ENCODE assay signal across 16 cellular contexts in the genomic region with DNA sequence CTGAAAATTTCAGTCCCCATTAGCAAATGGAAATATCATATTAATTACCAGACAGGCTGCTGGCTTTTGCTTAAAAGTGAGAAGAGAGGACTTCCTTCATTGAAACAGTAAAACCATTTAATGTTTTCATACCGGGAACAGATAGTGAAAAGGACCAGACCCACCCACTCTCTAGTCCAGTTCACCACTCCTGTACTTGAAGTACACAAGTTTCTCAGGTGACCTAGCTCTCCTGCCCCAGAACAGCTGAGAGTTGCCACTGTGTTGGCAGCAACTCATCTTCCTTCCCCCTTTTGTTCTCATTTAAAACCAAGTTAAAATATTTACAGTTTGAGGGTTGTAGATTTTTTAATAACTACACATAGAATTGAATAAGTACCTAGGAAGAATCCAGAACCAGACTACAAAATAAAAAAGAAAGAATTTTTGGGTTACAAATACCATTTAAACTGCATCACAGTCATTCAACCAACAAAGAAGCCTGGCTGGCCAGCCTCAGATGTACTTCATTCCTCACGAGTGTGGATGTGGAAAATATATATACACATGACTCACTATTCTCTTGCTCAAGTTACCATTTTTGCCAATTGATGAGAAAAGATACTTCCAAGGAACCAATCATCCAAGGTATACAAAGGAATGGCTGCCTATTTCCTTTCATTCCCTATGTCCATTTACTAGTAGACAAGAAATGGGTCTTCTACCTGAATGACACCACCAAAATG.
A peak's percentile ranks its signal among the peaks of the same experiment; 100 is the strongest.
DNase-seq lines count a peak whose midpoint lies in the region; ATAC-seq and TF ChIP-seq lines count a peak whose summit lies in the region.
"Had no signal": no experiment of that assay in that cellular context is flagged by ENCODE, and none has a peak within 500 bp of the region (broad histone marks: within the 10 kb centered on the region; RNA-seq: fewer than 3 reads in every experiment).

No MANE protein-coding gene starts in this region.

- no peak overlapping the region for H3K4me2 ChIP-seq in smooth muscle cell

- ATAC-seq in GM18909 (IDR thresholded peaks at IDR 0.05; ENCODE audit: poor library complexity, unreplicated experiment), result peak; percentile 60
- no peak for ATAC-seq in GM18502 (IDR thresholded peaks at IDR 0.05; ENCODE audit: poor library complexity, unreplicated experiment)
- no peak for ATAC-seq in activated T-cell treated with anti-CD3 and anti-CD28 coated beads, Interleukin-2, amount 50 U/mL, for 72 hours (replicated peaks in 1 of 2)

- H3K9me3 ChIP-seq in MG63 (no peaks in the 10 kb centered on the region), smooth muscle cell (replicated peaks; ENCODE audit: low read depth) (no peaks in the 10 kb centered on the region), endodermal cell (ENCODE audit: control insufficient read depth, low read length) (peaks cover 6% of the 10 kb centered on the region)

- no peaks in the 10 kb centered on the region for H3F3A ChIP-seq in smooth muscle cell (ENCODE audit: low read depth)

- H3K27me3 ChIP-seq in MG63 (no peaks in the 10 kb centered on the region), smooth muscle cell (ENCODE audit: low read depth) (no peaks in the 10 kb centered on the region), endodermal cell (ENCODE audit: control insufficient read depth, insufficient read depth, low read length, poor library complexity, severe bottlenecking) (no peaks in the 10 kb centered on the region)

- H3K9ac ChIP-seq in smooth muscle cell (ENCODE audit: low read depth) (peak overlapping the region; percentile 35), endodermal cell (ENCODE audit: extremely low read depth, low read length, poor library complexity, severe bottlenecking) (no peak overlapping the region)

- no peaks in the 10 kb centered on the region for H3K27me3 Mint-ChIP-seq in endodermal cell (ENCODE audit: insufficient read depth)
- H3K27me3 Mint-ChIP-seq in activated T-cell treated with anti-CD3 and anti-CD28 coated beads, Interleukin-2, amount 50 U/mL, for 72 hours (ENCODE audit: low read depth), result no peaks in the 10 kb centered on the region
- H3K27me3 Mint-ChIP-seq: activated naive CD4-positive, alpha-beta T cell treated with anti-CD3 and anti-CD28 coated beads, Interleukin-2, amount 10 ng/mL, durations not matched to agents 7 days and 5 days had no signal

- H3K4me1 Mint-ChIP-seq in endodermal cell, result no peaks in the 10 kb centered on the region
- peaks cover 9% of the 10 kb centered on the region for H3K4me1 Mint-ChIP-seq in activated T-cell treated with anti-CD3 and anti-CD28 coated beads, Interleukin-2, amount 50 U/mL, for 72 hours (ENCODE audit: low read depth)
- H3K4me1 Mint-ChIP-seq: activated naive CD4-positive, alpha-beta T cell treated with anti-CD3 and anti-CD28 coated beads, Interleukin-2, amount 10 ng/mL, durations not matched to agents 7 days and 5 days had no signal

- H3K4me3 Mint-ChIP-seq in endodermal cell, result no peak overlapping the region
- H3K4me3 Mint-ChIP-seq in activated T-cell treated with anti-CD3 and anti-CD28 coated beads, Interleukin-2, amount 50 U/mL, for 72 hours, result no peak overlapping the region
- H3K4me3 Mint-ChIP-seq: activated naive CD4-positive, alpha-beta T cell treated with anti-CD3 and anti-CD28 coated beads, Interleukin-2, amount 10 ng/mL, durations not matched to agents 7 days and 5 days; H9 had no signal

- H3K79me2 ChIP-seq in smooth muscle cell (ENCODE audit: low read depth), result no peaks in the 10 kb centered on the region

- peaks cover 16% of the 10 kb centered on the region for H4K20me1 ChIP-seq in smooth muscle cell (ENCODE audit: low read depth)

- H2AFZ ChIP-seq in smooth muscle cell (ENCODE audit: low read depth), result no peak overlapping the region

- no peak overlapping the region for H3K4me3 ChIP-seq in MG63
- H3K4me3 ChIP-seq in epithelial cell of proximal tubule (ENCODE audit: low read depth, low read length), result no peak overlapping the region
- no peak overlapping the region for H3K4me3 ChIP-seq in smooth muscle cell
- H3K4me3 ChIP-seq in endodermal cell (ENCODE audit: low read length), result no peak overlapping the region
- H3K4me3 ChIP-seq: skin epidermis had no signal

- H3K4me1 ChIP-seq in smooth muscle cell (ENCODE audit: low read depth), result no peaks in the 10 kb centered on the region
- H3K4me1 ChIP-seq in endodermal cell (ENCODE audit: control insufficient read depth, insufficient read depth, low read length), result no peaks in the 10 kb centered on the region

- DNase-seq in MG63 (peak; percentile 70), epithelial cell of proximal tubule (ENCODE audit: low read depth) (peak; percentile 71), smooth muscle cell (lab: John Stamatoyannopoulos, UW; ENCODE audit: unreplicated experiment) (no peak), T-helper 1 cell (no peak), endodermal cell (no peak)
- DNase-seq in activated T-cell treated with anti-CD3 and anti-CD28 coated beads, Interleukin-2, amount 50 U/mL, for 72 hours, result no peak
- DNase-seq: activated CD4-positive, alpha-beta T cell treated with anti-CD3 and anti-CD28 coated beads for 4 hours; activated naive CD4-positive, alpha-beta T cell treated with anti-CD3 and anti-CD28 coated beads, Interleukin-2, amount 10 ng/mL, durations not matched to agents 7 days and 5 days; DMS79 treated with DMSO at 0.1 percent for 48 hours; effector CD4-positive, alpha-beta T cell; H9; MM.1S; NCI-H748 treated with DMSO at 0.1 percent for 48 hours had no signal

- WGBS in smooth muscle cell (ENCODE audit: low lambda C conversion rate), result 46% methylated on average over 2 of the region's 2 CpGs
- 86 to 96% methylated on average over 1 to 2 of the region's 2 CpGs for WGBS in endodermal cell (ENCODE audit: insufficient coverage in 1 of 2, insufficient read length in 1 of 2), 2 experiments

- no peak overlapping the region for H3K27ac Mint-ChIP-seq in endodermal cell
- H3K27ac Mint-ChIP-seq in activated T-cell treated with anti-CD3 and anti-CD28 coated beads, Interleukin-2, amount 50 U/mL, for 72 hours, result no peak overlapping the region
- H3K27ac Mint-ChIP-seq: activated naive CD4-positive, alpha-beta T cell treated with anti-CD3 and anti-CD28 coated beads, Interleukin-2, amount 10 ng/mL, durations not matched to agents 7 days and 5 days had no signal

- H3K27ac ChIP-seq in smooth muscle cell (ENCODE audit: low read depth) (peak overlapping the region; percentile 57), endodermal cell (ENCODE audit: low read depth, low read length) (no peak overlapping the region)
- H3K27ac ChIP-seq: skin epidermis had no signal

- H3K36me3 Mint-ChIP-seq in endodermal cell (ENCODE audit: low read depth), result peaks cover 3% of the 10 kb centered on the region
- H3K36me3 Mint-ChIP-seq in activated T-cell treated with anti-CD3 and anti-CD28 coated beads, Interleukin-2, amount 50 U/mL, for 72 hours (ENCODE audit: insufficient read depth in 2 of 2), result peaks cover 0 to 4% of the 10 kb centered on the region in 2 donors
- H3K36me3 Mint-ChIP-seq: activated naive CD4-positive, alpha-beta T cell treated with anti-CD3 and anti-CD28 coated beads, Interleukin-2, amount 10 ng/mL, durations not matched to agents 7 days and 5 days had no signal

- no peaks in the 10 kb centered on the region for H3K36me3 ChIP-seq in MG63
- H3K36me3 ChIP-seq in smooth muscle cell (ENCODE audit: low read depth), result no peaks in the 10 kb centered on the region
- peaks cover 5% of the 10 kb centered on the region for H3K36me3 ChIP-seq in endodermal cell (ENCODE audit: control insufficient read depth, insufficient read depth, low read length)

- peaks cover 2% of the 10 kb centered on the region for H3K9me3 Mint-ChIP-seq in endodermal cell
- peaks cover 2 to 4% of the 10 kb centered on the region in 2 donors for H3K9me3 Mint-ChIP-seq in activated T-cell treated with anti-CD3 and anti-CD28 coated beads, Interleukin-2, amount 50 U/mL, for 72 hours

- TF ChIP-seq CTCF in epithelial cell of proximal tubule (conservative IDR thresholded peaks at IDR 0.05; ENCODE audit: low read depth, low read length) (no peak), smooth muscle cell (IDR thresholded peaks at IDR 0.05; ENCODE audit: borderline replicate concordance, insufficient read depth, poor library complexity, severe bottlenecking) (no peak), endodermal cell (conservative IDR thresholded peaks at IDR 0.05) (no peak)

Comparison
In these comparisons a context has a peak if more than half of its experiments do, and no peak if none do; other contexts are left out.
1. DNase-seq: peak in MG63 (single experiment) and epithelial cell of proximal tubule (single experiment); none in smooth muscle cell (single experiment), T-helper 1 cell (0 of 5), endodermal cell (single experiment) and activated T-cell treated with anti-CD3 and anti-CD28 coated beads, Interleukin-2, amount 50 U/mL, for 72 hours (0 of 2).